Comparison of ENCODE assay signal across 3 cellular contexts in genomic region chr3:42810706-42811105, GRCh38. TPM values are rescaled to one million over a fixed set of nuclear protein-coding genes. Genes with fewer than 3 reads are reported as not detected.
"Had no signal": no experiment of that assay in that cellular context is flagged by ENCODE, and none has a peak within 500 bp of the region (broad histone marks: within the 10 kb centered on the region; RNA-seq: fewer than 3 reads in every experiment).

No MANE protein-coding gene starts in this region.

RNA-seq across cellular contexts. Expression of gene ACKR2, which starts 1.5 kb away (rescaled TPM):
- total RNA-seq: endothelial cell of umbilical vein had no signal

RNA-seq across cellular contexts. Expression of gene CCDC13, which starts 37.7 kb away (rescaled TPM):
- total RNA-seq: esophagus mucosa had no signal
- polyA plus RNA-seq: naive thymus-derived CD8-positive, alpha-beta T cell had no signal
